In genomic region chr1:20112279-20113000, GRCh38 we compare ENCODE assay signal across 29 cellular contexts. TPM values are rescaled to one million over a fixed set of nuclear protein-coding genes. Genes with fewer than 3 reads are reported as not detected.
DNase-seq lines count a peak whose midpoint lies in the region; ATAC-seq, FAIRE-seq and TF ChIP-seq lines count a peak whose summit lies in the region.
"Had no signal": no experiment of that assay in that cellular context is flagged by ENCODE, and none has a peak within 500 bp of the region (broad histone marks: within the 10 kb centered on the region; RNA-seq: fewer than 3 reads in every experiment).

No MANE protein-coding gene starts in this region.

- H3K4me2 ChIP-seq in GM23248 (ENCODE audit: unreplicated experiment), result no peak overlapping the region

- no peak overlapping the region for H3K4me3 ChIP-seq in GM23248
- H3K4me3 ChIP-seq in small intestine (ENCODE audit: low read depth in 1 of 2, low read length in 2 of 2), result no peak overlapping the region
- H3K4me3 ChIP-seq: heart left ventricle had no signal

- 0 out of 2 replicates have a peak, but pooled peaks cover 2% of the 10 kb centered on the region for H3K27me3 ChIP-seq in GM23248 (replicated peaks; ENCODE audit: insufficient read depth)
- peaks cover 0 to 2% of the 10 kb centered on the region in 2 donors for H3K27me3 ChIP-seq in small intestine (ENCODE audit: control insufficient read depth in 2 of 2, insufficient read depth in 2 of 2, low read length in 2 of 2)

- H3K36me3 ChIP-seq in GM23248 (ENCODE audit: low read depth) (no peaks in the 10 kb centered on the region), small intestine (ENCODE audit: control insufficient read depth in 2 of 2, insufficient read depth in 2 of 2, low read length in 2 of 2) (no peaks in the 10 kb centered on the region)
- H3K36me3 ChIP-seq: heart left ventricle had no signal

- no peak overlapping the region for H3K9ac ChIP-seq in GM23248

- ATAC-seq in GM18505 (IDR thresholded peaks at IDR 0.05; ENCODE audit: unreplicated experiment), result no peak
- ATAC-seq: activated CD8-positive, alpha-beta T cell treated with anti-CD3 and anti-CD28 coated beads for 36 hours; heart left ventricle; left ventricle myocardium superior; stimulated activated memory B cell treated with anti-CD40 and anti-IgM and Interleukin-4, amounts not matched to agents 10 μg/mL and 1 μg/mL and 100 μg/mL, for 72 hours had no signal

- H3F3A ChIP-seq in GM23248 (ENCODE audit: insufficient read depth), result peaks cover 8% of the 10 kb centered on the region; the same call in 1 of the 2 replicates

- no peak overlapping the region for H3K27ac ChIP-seq in GM23248
- no peak overlapping the region for H3K27ac ChIP-seq in small intestine (ENCODE audit: low read depth in 1 of 2, low read length in 1 of 2)
- H3K27ac ChIP-seq: heart left ventricle, VCaP had no signal

- H3K9me2 ChIP-seq in GM23248 (ENCODE audit: insufficient read depth), result no peaks in the 10 kb centered on the region

- TF ChIP-seq POLR2A in GM18505 (IDR thresholded peaks at IDR 0.05; ENCODE audit: borderline replicate concordance, extremely low read depth, insufficient read depth, insufficient read length), result no peak

- H2AFZ ChIP-seq in GM23248, result no peak overlapping the region

- 63 to 67% methylated on average over 3 of the region's 3 CpGs for WGBS in GM23248 (ENCODE audit: low coverage in 1 of 2, low lambda C conversion rate in 2 of 2, missing lambda C conversion rate in 2 of 2), 2 experiments
- WGBS in small intestine, 3 donors, result 72 to 84% (median 78%) methylated on average over 3 of the region's 3 CpGs

- FAIRE-seq in small intestine (lab: Jason Lieb, UNC), result no peak
- FAIRE-seq: GM12891, GM19239, RCC 7860 had no signal

- H3K79me2 ChIP-seq in GM23248 (ENCODE audit: insufficient read depth), result no peaks in the 10 kb centered on the region

- H4K20me1 ChIP-seq in GM23248 (ENCODE audit: insufficient read depth), result no peaks in the 10 kb centered on the region

- DNase-seq in GM23248 (peak; percentile 57), NCI-H524 (lab: John Stamatoyannopoulos, UW) (peak; percentile 60 to 85), iris pigment epithelial cell (ENCODE audit: low read depth) (peak; percentile 7), small intestine (peak; percentile 10), NOMO-1 treated with dmso at 0.1 percent for 144 hours (lab: John Stamatoyannopoulos, UW; ENCODE audit: unreplicated experiment) (no peak), amygdala (lab: John Stamatoyannopoulos, UW) (no peak)
- DNase-seq: activated CD8-positive, alpha-beta T cell treated with anti-CD3 and anti-CD28 coated beads for 36 hours; activated naive CD4-positive, alpha-beta T cell; CD8-positive, alpha-beta memory T cell; cortex of kidney; heart left ventricle; HFFc6; Kasumi-1; left ventricle myocardium superior; NCI-H1092 treated with DMSO at 0.1 percent for 48 hours; NCI-H2081 treated with DMSO at 0.1 percent for 48 hours; posterior cingulate gyrus; stimulated activated CD4-positive, alpha-beta T cell treated with anti-CD3 and anti-CD28 coated beads, Interleukin-2, amount 100 ng/mL, for 24 hours had no signal

- in situ Hi-C loops in GM23248 (cut with MboI), result no loop called here

- peaks cover 6% of the 10 kb centered on the region for H3K4me1 ChIP-seq in GM23248 (ENCODE audit: insufficient read depth)
- H3K4me1 ChIP-seq in small intestine (ENCODE audit: control insufficient read depth in 2 of 2, insufficient read depth in 1 of 2, low read depth in 1 of 2, low read length in 1 of 2), result no peaks in the 10 kb centered on the region

- H3K9me3 ChIP-seq in GM23248 (ENCODE audit: low read depth) (no peaks in the 10 kb centered on the region), small intestine (ENCODE audit: control insufficient read depth, low read depth) (no peaks in the 10 kb centered on the region)
- H3K9me3 ChIP-seq: heart left ventricle had no signal

RNA-seq across cellular contexts. Expression of gene PLA2G2D, which starts 6.9 kb away (rescaled TPM):
- not detected in 2 replicates for total RNA-seq in GM23248 (2014; rRNA removed; shearing (Covaris generic))
- polyA plus RNA-seq in GM23248 (2016; fragmentation: Nextera tagmentation; extraction: Ambion mirVana), result not detected in 2 replicates
- under 1 TPM in 1 of 3 donors, not detected in 2; 0.40 TPM for polyA plus RNA-seq in small intestine
- total RNA-seq: activated CD8-positive, alpha-beta T cell treated with anti-CD3 and anti-CD28 coated beads for 36 hours; CD8-positive, alpha-beta memory T cell; HFFc6; left ventricle myocardium superior; mucosa of gallbladder; NCI-H460; neural crest cell; skeletal muscle tissue; temporal lobe had no signal
- polyA plus RNA-seq: CD8-positive, alpha-beta memory T cell; heart left ventricle had no signal

RNA-seq across cellular contexts. Expression of gene PLA2G2F, which starts 26.7 kb away (rescaled TPM):
- total RNA-seq in GM23248 (2014; rRNA removed; shearing (Covaris generic)), result not detected in 2 replicates
- polyA plus RNA-seq in GM23248 (2016; fragmentation: Nextera tagmentation; extraction: Ambion mirVana), result not detected in 2 replicates
- polyA plus RNA-seq in small intestine, result under 1 TPM in 1 of 3 donors, not detected in 2; 0.01 TPM
- total RNA-seq: activated CD8-positive, alpha-beta T cell treated with anti-CD3 and anti-CD28 coated beads for 36 hours; CD8-positive, alpha-beta memory T cell; heart left ventricle; HFFc6; left ventricle myocardium superior; NCI-H460; neural crest cell; skeletal muscle tissue; temporal lobe had no signal
- polyA plus RNA-seq: CD8-positive, alpha-beta memory T cell; heart left ventricle had no signal

RNA-seq across cellular contexts. Expression of gene PLA2G5, which starts 42.4 kb away (rescaled TPM):
- total RNA-seq in GM23248 (2014; rRNA removed; shearing (Covaris generic)), result not detected in 2 replicates
- 0.16 and 0.33 TPM in 2 replicates for polyA plus RNA-seq in GM23248 (2016; fragmentation: Nextera tagmentation; extraction: Ambion mirVana)
- polyA plus RNA-seq in small intestine, result 1 to 10 TPM in 2 of 3 donors, not detected in 1; 1.4 to 2.9 TPM
- total RNA-seq: activated CD8-positive, alpha-beta T cell treated with anti-CD3 and anti-CD28 coated beads for 36 hours; CD8-positive, alpha-beta memory T cell; HFFc6; NCI-H460; neural crest cell had no signal
- polyA plus RNA-seq: CD8-positive, alpha-beta memory T cell had no signal

Comparison
In these comparisons a context has a peak if more than half of its experiments do, and no peak if none do; other contexts are left out.
1. DNase-seq: peak in GM23248 (single experiment), NCI-H524 (2 of 2), iris pigment epithelial cell (single experiment) and small intestine (single experiment); none in NOMO-1 treated with dmso at 0.1 percent for 144 hours (single experiment) and amygdala (0 of 56).